In the genomic region with DNA sequence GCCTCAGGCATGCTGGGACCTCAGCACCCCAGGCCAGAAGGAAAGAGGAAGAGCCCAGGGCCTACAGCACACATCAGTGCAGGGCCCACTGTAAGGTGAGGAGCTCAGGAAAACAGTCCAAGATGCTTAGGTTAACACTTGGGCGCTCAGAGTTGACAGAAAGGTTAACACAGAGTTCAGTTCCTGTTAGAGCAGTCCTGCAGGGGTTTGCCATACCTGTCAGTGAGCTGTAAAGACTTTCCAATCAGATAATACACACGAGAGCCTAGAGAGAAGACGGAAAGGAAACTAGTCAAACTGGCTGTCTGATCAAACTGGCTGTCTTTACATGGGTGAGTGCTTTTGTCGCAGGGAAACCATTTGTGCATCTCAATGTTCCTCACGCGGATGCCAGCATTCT, we compare ENCODE assay signal across 13 cellular contexts.
DNase-seq lines count a peak whose midpoint lies in the region; FAIRE-seq and TF ChIP-seq lines count a peak whose summit lies in the region.
"Had no signal": no experiment of that assay in that cellular context is flagged by ENCODE, and none has a peak within 500 bp of the region (broad histone marks: within the 10 kb centered on the region; RNA-seq: fewer than 3 reads in every experiment).

No MANE protein-coding gene starts in this region.

- TF ChIP-seq POLR2A in breast epithelium (IDR thresholded peaks at IDR 0.05) (no peak), stomach (IDR thresholded peaks at IDR 0.05) (no peak), Peyer's patch (IDR thresholded peaks at IDR 0.05) (no peak)

- TF ChIP-seq CTCF in breast epithelium (IDR thresholded peaks at IDR 0.05), result no peak
- no peak for TF ChIP-seq CTCF in stomach (IDR thresholded peaks at IDR 0.05)
- TF ChIP-seq CTCF in Peyer's patch (IDR thresholded peaks at IDR 0.05), result no peak
- TF ChIP-seq CTCF in kidney (IDR thresholded peaks at IDR 0.05; ENCODE audit: borderline replicate concordance, extremely low read depth, insufficient read depth), result no peak

- no peaks in the 10 kb centered on the region for H3K9me3 ChIP-seq in breast epithelium
- no peaks in the 10 kb centered on the region for H3K9me3 ChIP-seq in stomach
- no peaks in the 10 kb centered on the region for H3K9me3 ChIP-seq in Peyer's patch
- H3K9me3 ChIP-seq in kidney (ENCODE audit: control insufficient read depth in 1 of 2, low read length in 2 of 2), result no peaks in the 10 kb centered on the region

- H3K27me3 ChIP-seq in breast epithelium (no peaks in the 10 kb centered on the region), stomach (no peaks in the 10 kb centered on the region), Peyer's patch (no peaks in the 10 kb centered on the region)

- peak overlapping the region; percentile 73 to 76 for H3K27ac ChIP-seq in breast epithelium
- peak overlapping the region in 4 of 5 donors; percentile 14 to 57 (median 39) for H3K27ac ChIP-seq in stomach
- peak overlapping the region in 1 of 4 donors; percentile 66 for H3K27ac ChIP-seq in Peyer's patch
- no peak overlapping the region for H3K27ac ChIP-seq in kidney (ENCODE audit: low read depth in 2 of 2, low read length in 2 of 2)

- no peak overlapping the region for H3K4me3 ChIP-seq in breast epithelium
- no peak overlapping the region for H3K4me3 ChIP-seq in stomach
- H3K4me3 ChIP-seq in Peyer's patch, result no peak overlapping the region
- H3K4me3 ChIP-seq in kidney (ENCODE audit: low read length in 2 of 2), result no peak overlapping the region

- H3K36me3 ChIP-seq in breast epithelium (no peaks in the 10 kb centered on the region), stomach (no peaks in the 10 kb centered on the region), Peyer's patch (no peaks in the 10 kb centered on the region), kidney (ENCODE audit: control insufficient read depth in 1 of 2, insufficient read depth in 2 of 2, low read length in 2 of 2) (no peaks in the 10 kb centered on the region)

- no peak for FAIRE-seq in kidney (lab: Jason Lieb, UNC)

- no peak for TF ChIP-seq EP300 in stomach (IDR thresholded peaks at IDR 0.05)

- no peak overlapping the region for H3K9ac ChIP-seq in kidney (ENCODE audit: low read length in 2 of 2)

- DNase-seq in HT-29 (ENCODE audit: low spot score) (peak; percentile 67), breast epithelium (ENCODE audit: low spot score in 2 of 2) (peak in 1 of 2 donors; percentile 23), kidney tubule cell (ENCODE audit: low spot score) (peak; percentile 30), stomach (no peak), NCI-H2227 treated with DMSO at 0.1 percent for 48 hours (lab: John Stamatoyannopoulos, UW) (no peak), ecto neural progenitor cell (ENCODE audit: low spot score) (no peak), Peyer's patch (no peak), kidney (no peak)
- DNase-seq: activated CD4-positive, alpha-beta T cell treated with anti-CD3 and anti-CD28 coated beads, Interleukin-2, amount 10 ng/mL, durations not matched to agents 24 days and 14 days; activated gamma-delta T cell; CD8-positive, alpha-beta memory T cell; cortex of kidney; NCI-H2029 treated with DMSO at 0.1 percent for 48 hours had no signal

- 28 to 40% (median 30%) methylated on average over 6 of the region's 6 CpGs for WGBS in stomach, 5 donors

- intact Hi-C loops in breast epithelium (cut with DNase I; ENCODE audit: low total_unique reads), result no loop called here
- intact Hi-C loops in stomach (cut with DNase I; ENCODE audit: low total_unique reads), result no loop called here
- intact Hi-C loops in kidney (cut with DNase I), result no loop called here

- H3K4me1 ChIP-seq in breast epithelium (peaks cover 0 to 4% of the 10 kb centered on the region in 2 donors), stomach (peaks cover 0 to 23% (median 16%) of the 10 kb centered on the region in 4 donors), Peyer's patch (no peaks in the 10 kb centered on the region), kidney (ENCODE audit: control insufficient read depth in 1 of 2, insufficient read depth in 1 of 2, low read depth in 1 of 2, low read length in 2 of 2) (no peaks in the 10 kb centered on the region)

Comparison
In these comparisons a context has a peak if more than half of its experiments do, and no peak if none do; other contexts are left out.
1. DNase-seq: peak in HT-29 (single experiment) and kidney tubule cell (single experiment); none in stomach (single experiment), NCI-H2227 treated with DMSO at 0.1 percent for 48 hours (single experiment), ecto neural progenitor cell (single experiment), Peyer's patch (0 of 3) and kidney (single experiment).
2. H3K27ac ChIP-seq: peak in breast epithelium (2 of 2) and stomach (4 of 5); none in kidney (0 of 2).